In the genomic region with DNA sequence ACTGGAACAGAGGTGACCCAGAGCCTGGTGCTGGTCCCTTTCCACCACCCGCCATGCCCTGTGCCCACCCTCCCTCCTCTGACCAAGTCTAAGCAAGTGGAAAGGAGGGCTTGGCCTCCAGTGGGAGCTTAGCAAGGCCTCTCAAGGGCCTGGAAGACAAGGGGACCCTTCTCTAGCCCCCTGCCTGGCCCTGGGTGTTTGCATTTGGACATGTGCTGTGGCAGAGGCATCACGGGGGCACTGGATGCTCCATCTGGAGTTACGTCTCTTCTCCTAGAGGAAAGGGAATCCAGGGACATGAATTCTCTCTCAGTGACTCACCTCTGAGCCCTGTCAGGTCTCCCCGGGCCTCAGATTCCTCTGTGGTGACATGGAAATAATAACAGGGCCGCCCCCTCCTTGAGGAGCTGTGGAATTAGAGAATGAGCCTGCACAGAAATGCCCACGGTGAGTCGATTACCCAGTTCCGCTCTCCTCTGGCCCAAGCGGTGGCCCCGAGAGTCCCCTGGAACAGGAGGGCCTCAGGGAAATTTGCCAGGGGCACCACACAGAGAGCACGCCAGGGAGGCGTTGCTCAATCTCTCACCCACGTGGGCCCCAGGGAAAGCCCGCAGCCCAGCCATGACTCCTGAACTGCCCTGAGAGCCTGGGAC, we compare ENCODE assay signal across 9 cellular contexts.
DNase-seq lines count a peak whose midpoint lies in the region; ATAC-seq and TF ChIP-seq lines count a peak whose summit lies in the region.
"Had no signal": no experiment of that assay in that cellular context is flagged by ENCODE, and none has a peak within 500 bp of the region (broad histone marks: within the 10 kb centered on the region; RNA-seq: fewer than 3 reads in every experiment).

No MANE protein-coding gene starts in this region.

- H3K9me3 Mint-ChIP-seq in naive thymus-derived CD4-positive, alpha-beta T cell: no peaks in the 10 kb centered on the region
- H3K9me3 Mint-ChIP-seq: activated naive CD4-positive, alpha-beta T cell treated with anti-CD3 and anti-CD28 coated beads, Interleukin-2, amount 50 U/mL, for 24 hours had no signal

- H3K27ac Mint-ChIP-seq in naive thymus-derived CD4-positive, alpha-beta T cell: no peak overlapping the region
- H3K27ac Mint-ChIP-seq: activated naive CD4-positive, alpha-beta T cell treated with anti-CD3 and anti-CD28 coated beads, Interleukin-2, amount 50 U/mL, for 24 hours had no signal

- no peak for TF ChIP-seq POLR2A in Peyer's patch (IDR thresholded peaks at IDR 0.05)

- no peaks in the 10 kb centered on the region for H3K36me3 ChIP-seq in naive thymus-derived CD4-positive, alpha-beta T cell (ENCODE audit: control insufficient read depth in 2 of 3, insufficient read depth in 3 of 3, low read length in 3 of 3)
- H3K36me3 ChIP-seq in Peyer's patch: no peaks in the 10 kb centered on the region

- no peak for TF ChIP-seq CTCF in Peyer's patch (IDR thresholded peaks at IDR 0.05)

- no peak overlapping the region for H3K4me3 ChIP-seq in naive thymus-derived CD4-positive, alpha-beta T cell (ENCODE audit: low read length)
- no peak overlapping the region for H3K4me3 ChIP-seq in Peyer's patch

- no peaks in the 10 kb centered on the region for H3K9me3 ChIP-seq in naive thymus-derived CD4-positive, alpha-beta T cell (ENCODE audit: control insufficient read depth in 2 of 3, low read length in 3 of 3)
- no peaks in the 10 kb centered on the region for H3K9me3 ChIP-seq in Peyer's patch

- H3K4me1 ChIP-seq in naive thymus-derived CD4-positive, alpha-beta T cell (ENCODE audit: control insufficient read depth in 2 of 2, insufficient read depth in 2 of 2, low read length in 2 of 2): no peaks in the 10 kb centered on the region
- H3K4me1 ChIP-seq in Peyer's patch: peaks cover 0 to 9% (median 0%) of the 10 kb centered on the region in 4 donors

- intact Hi-C loops in naive thymus-derived CD4-positive, alpha-beta T cell (cut with micrococcal nuclease): no loop called here

- H3K36me3 Mint-ChIP-seq in naive thymus-derived CD4-positive, alpha-beta T cell: no peaks in the 10 kb centered on the region
- H3K36me3 Mint-ChIP-seq: activated naive CD4-positive, alpha-beta T cell treated with anti-CD3 and anti-CD28 coated beads, Interleukin-2, amount 50 U/mL, for 24 hours had no signal

- CTCF ChIA-PET in naive thymus-derived CD4-positive, alpha-beta T cell (lab: Charles Lee): no interaction called here

- no peak overlapping the region for H3K27ac ChIP-seq in naive thymus-derived CD4-positive, alpha-beta T cell (ENCODE audit: low read depth, low read length)
- H3K27ac ChIP-seq in Peyer's patch: no peak overlapping the region

- ATAC-seq in naive thymus-derived CD4-positive, alpha-beta T cell: peak; percentile 63
- ATAC-seq in GM19023 (IDR thresholded peaks at IDR 0.05; ENCODE audit: unreplicated experiment) (no peak), HG03139 (IDR thresholded peaks at IDR 0.05; ENCODE audit: unreplicated experiment) (no peak)

- POLR2A ChIA-PET in naive thymus-derived CD4-positive, alpha-beta T cell (lab: Charles Lee): no interaction called here

- H3K27me3 Mint-ChIP-seq in naive thymus-derived CD4-positive, alpha-beta T cell: no peaks in the 10 kb centered on the region
- H3K27me3 Mint-ChIP-seq: activated naive CD4-positive, alpha-beta T cell treated with anti-CD3 and anti-CD28 coated beads, Interleukin-2, amount 50 U/mL, for 24 hours had no signal

- H3K4me3 Mint-ChIP-seq in naive thymus-derived CD4-positive, alpha-beta T cell: peak overlapping the region in 1 of 10 donors; percentile 47
- H3K4me3 Mint-ChIP-seq: activated naive CD4-positive, alpha-beta T cell treated with anti-CD3 and anti-CD28 coated beads, Interleukin-2, amount 50 U/mL, for 24 hours had no signal

- peak; percentile 13 to 17 for DNase-seq in AML-193 (lab: John Stamatoyannopoulos, UW)
- DNase-seq in LHCN-M2 (ENCODE audit: low read depth): peak; percentile 95
- peak; percentile 34 for DNase-seq in epidermal melanocyte (ENCODE audit: insufficient read length, low spot score)
- no peak for DNase-seq in naive thymus-derived CD4-positive, alpha-beta T cell
- DNase-seq in stimulated activated CD4-positive, alpha-beta T cell treated with anti-CD3 and anti-CD28 coated beads, Interleukin-12 subunit alpha, Interleukin-12 subunit beta, amount 100 ng/mL, for 4 hours: no peak
- DNase-seq in Peyer's patch: no peak

- no peaks in the 10 kb centered on the region for H3K27me3 ChIP-seq in naive thymus-derived CD4-positive, alpha-beta T cell (ENCODE audit: control insufficient read depth in 2 of 2, insufficient read depth in 2 of 2, low read length in 2 of 2)
- H3K27me3 ChIP-seq in Peyer's patch: no peaks in the 10 kb centered on the region

- peaks cover 0 to 7% (median 0%) of the 10 kb centered on the region in 7 donors for H3K4me1 Mint-ChIP-seq in naive thymus-derived CD4-positive, alpha-beta T cell

Comparison
In these comparisons a context has a peak if more than half of its experiments do, and no peak if none do; other contexts are left out.
1. DNase-seq: peak in AML-193 (2 of 2), LHCN-M2 (single experiment) and epidermal melanocyte (single experiment); none in naive thymus-derived CD4-positive, alpha-beta T cell (0 of 9), stimulated activated CD4-positive, alpha-beta T cell treated with anti-CD3 and anti-CD28 coated beads, Interleukin-12 subunit alpha, Interleukin-12 subunit beta, amount 100 ng/mL, for 4 hours (single experiment) and Peyer's patch (0 of 3).